Comparison of ENCODE assay signal across 4 cellular contexts in genomic region chr9:84364904-84365490, GRCh38. TPM values are rescaled to one million over a fixed set of nuclear protein-coding genes. Genes with fewer than 3 reads are reported as not detected.
"Had no signal": no experiment of that assay in that cellular context is flagged by ENCODE, and none has a peak within 500 bp of the region (broad histone marks: within the 10 kb centered on the region; RNA-seq: fewer than 3 reads in every experiment).

No MANE protein-coding gene starts in this region.

RNA-seq across cellular contexts. Expression of gene SLC28A3, which starts 24.4 kb away (rescaled TPM):
- total RNA-seq: activated B cell treated with CpG ODN at 0.5 μM for 24 hours, adrenal gland, T-helper 17 cell had no signal
- polyA plus RNA-seq: aorta had no signal
